In genomic region chr12:59874781-59875180, GRCh38 we compare ENCODE assay signal across 19 cellular contexts.
A peak's percentile ranks its signal among the peaks of the same experiment; 100 is the strongest.
DNase-seq lines count a peak whose midpoint lies in the region; ATAC-seq lines count a peak whose summit lies in the region.
"Had no signal": no experiment of that assay in that cellular context is flagged by ENCODE, and none has a peak within 500 bp of the region (broad histone marks: within the 10 kb centered on the region; RNA-seq: fewer than 3 reads in every experiment).

No MANE protein-coding gene starts in this region.

- no peaks in the 10 kb centered on the region for H3K36me3 ChIP-seq in H7 (replicated peaks; ENCODE audit: control insufficient read depth, insufficient read depth, low read length)
- H3K36me3 ChIP-seq: spleen had no signal

- H3K27me3 ChIP-seq in H7 (ENCODE audit: control insufficient read depth, insufficient read depth, low read length), result no peaks in the 10 kb centered on the region
- H3K27me3 ChIP-seq: spleen had no signal

- ATAC-seq in GM18858 (IDR thresholded peaks at IDR 0.05; ENCODE audit: unreplicated experiment) (no peak), GM21825 (IDR thresholded peaks at IDR 0.05; ENCODE audit: unreplicated experiment) (no peak)

- DNase-seq in H7 (peak; percentile 9), MV-4-11 (lab: John Stamatoyannopoulos, UW) (peak; percentile 58), astrocyte of the hippocampus (ENCODE audit: low read depth, low spot score) (peak; percentile 4), left kidney (ENCODE audit: low read depth, low spot score) (peak; percentile 26), Kasumi-1 (lab: John Stamatoyannopoulos, UW) (no peak)
- DNase-seq: activated CD4-positive, alpha-beta T cell treated with anti-CD3 and anti-CD28 coated beads, Interleukin-2, amount 10 ng/mL, durations not matched to agents 24 days and 14 days; activated CD8-positive, alpha-beta memory T cell treated with anti-CD3 and anti-CD28 coated beads, Interleukin-2, amount 50 U/mL, for 48 hours; activated gamma-delta T cell; amniotic stem cell; caudate nucleus; effector memory CD4-positive, alpha-beta T cell; glutamatergic neuron; midbrain; NCI-H1105; NCI-H774; spleen; substantia nigra had no signal

- no peak overlapping the region for H3K4me3 ChIP-seq in H7 (ENCODE audit: insufficient read depth, low read depth, low read length)
- H3K4me3 ChIP-seq: spleen had no signal

Comparison
In these comparisons a context has a peak if more than half of its experiments do, and no peak if none do; other contexts are left out.
1. DNase-seq: peak in H7 (single experiment), MV-4-11 (single experiment), astrocyte of the hippocampus (single experiment) and left kidney (single experiment); none in Kasumi-1 (0 of 2).